Comparison of ENCODE assay signal across 16 cellular contexts in genomic region chr2:19850056-19850455, GRCh38. TPM values are rescaled to one million over a fixed set of nuclear protein-coding genes. Genes with fewer than 3 reads are reported as not detected.
DNase-seq lines count a peak whose midpoint lies in the region; ATAC-seq and TF ChIP-seq lines count a peak whose summit lies in the region.
"Had no signal": no experiment of that assay in that cellular context is flagged by ENCODE, and none has a peak within 500 bp of the region (broad histone marks: within the 10 kb centered on the region; RNA-seq: fewer than 3 reads in every experiment).

No MANE protein-coding gene starts in this region.

- no peaks in the 10 kb centered on the region for H3K36me3 ChIP-seq in CD8-positive, alpha-beta T cell (ENCODE audit: insufficient read depth, low read length)
- no peaks in the 10 kb centered on the region for H3K36me3 ChIP-seq in smooth muscle cell (ENCODE audit: low read depth)
- H3K36me3 ChIP-seq in WERI-Rb-1: no peaks in the 10 kb centered on the region
- H3K36me3 ChIP-seq: BLaER1 treated with 17β-estradiol and CSF1 and Interleukin-3, amounts not matched to agents 10 nM and 100 nM; HAP-1 had no signal

- H3K27me3 Mint-ChIP-seq in type B pancreatic cell: peaks cover 14% of the 10 kb centered on the region
- peaks cover 14% of the 10 kb centered on the region for H3K27me3 Mint-ChIP-seq in CD8-positive, alpha-beta T cell (ENCODE audit: low read depth)
- H3K27me3 Mint-ChIP-seq: CD4-positive, CD25-positive, alpha-beta regulatory T cell had no signal

- no peaks in the 10 kb centered on the region for H4K20me1 ChIP-seq in smooth muscle cell (ENCODE audit: low read depth)
- H4K20me1 ChIP-seq: BLaER1 treated with 17β-estradiol and CSF1 and Interleukin-3, amounts not matched to agents 10 nM and 100 nM had no signal

- H3K4me3 ChIP-seq in CD8-positive, alpha-beta T cell (ENCODE audit: low read depth, low read length): no peak overlapping the region
- H3K4me3 ChIP-seq in smooth muscle cell (no peak overlapping the region), WERI-Rb-1 (ENCODE audit: low read depth, low read length) (no peak overlapping the region)
- H3K4me3 ChIP-seq: BLaER1 treated with 17β-estradiol and CSF1 and Interleukin-3, amounts not matched to agents 10 nM and 100 nM; HAP-1 had no signal

- DNase-seq in cardiac septum (ENCODE audit: low spot score) (peak; percentile 62), Right ventricle myocardium inferior (ENCODE audit: missing footprints) (no peak), left lobe of liver (ENCODE audit: low spot score) (peak; percentile 6), type B pancreatic cell (ENCODE audit: extremely low spot score, unreplicated experiment) (peak; percentile 49), smooth muscle cell (lab: John Stamatoyannopoulos, UW; ENCODE audit: unreplicated experiment) (no peak), WERI-Rb-1 (no peak)
- DNase-seq in activated CD8-positive, alpha-beta memory T cell treated with anti-CD3 and anti-CD28 coated beads, Interleukin-2, amount 50 U/mL, for 48 hours: peak; percentile 29
- DNase-seq in CD8-positive, alpha-beta T cell: no peak
- DNase-seq: ACHN; Calu3; CD4-positive, CD25-positive, alpha-beta regulatory T cell; DMS79; GOT3 had no signal

- H3K27me3 ChIP-seq in CD8-positive, alpha-beta T cell (ENCODE audit: insufficient read depth, low read length): no peaks in the 10 kb centered on the region
- H3K27me3 ChIP-seq in smooth muscle cell (ENCODE audit: low read depth) (peaks cover 3% of the 10 kb centered on the region), WERI-Rb-1 (ENCODE audit: insufficient read depth, low read depth, severe bottlenecking) (peaks cover 97% of the 10 kb centered on the region)
- H3K27me3 ChIP-seq: BLaER1 treated with 17β-estradiol and CSF1 and Interleukin-3, amounts not matched to agents 10 nM and 100 nM had no signal

- CTCF ChIA-PET in CD8-positive, alpha-beta T cell (lab: Charles Lee): no interaction called here

- H3K4me2 ChIP-seq in smooth muscle cell: no peak overlapping the region
- H3K4me2 ChIP-seq: BLaER1 treated with 17β-estradiol and CSF1 and Interleukin-3, amounts not matched to agents 10 nM and 100 nM had no signal

- no peak overlapping the region for H2AFZ ChIP-seq in smooth muscle cell (ENCODE audit: low read depth)

- TF ChIP-seq CTCF in type B pancreatic cell (conservative IDR thresholded peaks at IDR 0.05) (no peak), smooth muscle cell (IDR thresholded peaks at IDR 0.05; ENCODE audit: borderline replicate concordance, insufficient read depth, poor library complexity, severe bottlenecking) (no peak), WERI-Rb-1 (IDR thresholded peaks at IDR 0.05; ENCODE audit: low read depth, low read length) (no peak)
- TF ChIP-seq CTCF in CD8-positive, alpha-beta T cell (IDR thresholded peaks at IDR 0.05): no peak

- no peaks in the 10 kb centered on the region for H3K9me3 Mint-ChIP-seq in type B pancreatic cell
- H3K9me3 Mint-ChIP-seq in CD8-positive, alpha-beta T cell: no peaks in the 10 kb centered on the region

- H3K36me3 Mint-ChIP-seq in type B pancreatic cell: no peaks in the 10 kb centered on the region
- no peaks in the 10 kb centered on the region for H3K36me3 Mint-ChIP-seq in CD8-positive, alpha-beta T cell
- H3K36me3 Mint-ChIP-seq: CD4-positive, CD25-positive, alpha-beta regulatory T cell had no signal

- no peak for ATAC-seq in Right ventricle myocardium inferior
- ATAC-seq in left lobe of liver: no peak
- no peak for ATAC-seq in CD8-positive, alpha-beta T cell
- ATAC-seq: HepG2 had no signal

- H3K27ac ChIP-seq in CD8-positive, alpha-beta T cell (ENCODE audit: low read depth, low read length): no peak overlapping the region
- H3K27ac ChIP-seq in smooth muscle cell (ENCODE audit: low read depth) (no peak overlapping the region), WERI-Rb-1 (no peak overlapping the region)
- H3K27ac ChIP-seq: BLaER1 treated with 17β-estradiol and CSF1 and Interleukin-3, amounts not matched to agents 10 nM and 100 nM had no signal

- no peaks in the 10 kb centered on the region for H3K4me1 ChIP-seq in CD8-positive, alpha-beta T cell (ENCODE audit: insufficient read depth, low read length)
- no peaks in the 10 kb centered on the region for H3K4me1 ChIP-seq in smooth muscle cell (ENCODE audit: low read depth)
- H3K4me1 ChIP-seq: BLaER1 treated with 17β-estradiol and CSF1 and Interleukin-3, amounts not matched to agents 10 nM and 100 nM; HAP-1 had no signal

- no peaks in the 10 kb centered on the region for H3F3A ChIP-seq in smooth muscle cell (ENCODE audit: low read depth)

- peaks cover 2% of the 10 kb centered on the region for H3K4me1 Mint-ChIP-seq in type B pancreatic cell (ENCODE audit: unreplicated experiment)
- H3K4me1 Mint-ChIP-seq in CD8-positive, alpha-beta T cell (ENCODE audit: low read depth): no peaks in the 10 kb centered on the region
- H3K4me1 Mint-ChIP-seq: CD4-positive, CD25-positive, alpha-beta regulatory T cell had no signal

- WGBS in smooth muscle cell (ENCODE audit: low lambda C conversion rate): 88% methylated on average over 8 of the region's 8 CpGs

- no peak overlapping the region for H3K27ac Mint-ChIP-seq in type B pancreatic cell
- H3K27ac Mint-ChIP-seq in CD8-positive, alpha-beta T cell: no peak overlapping the region

- POLR2A ChIA-PET in CD8-positive, alpha-beta T cell (lab: Charles Lee): no interaction called here

- no peaks in the 10 kb centered on the region for H3K79me2 ChIP-seq in smooth muscle cell (ENCODE audit: low read depth)

- no peak overlapping the region for H3K4me3 Mint-ChIP-seq in type B pancreatic cell
- H3K4me3 Mint-ChIP-seq in CD8-positive, alpha-beta T cell: no peak overlapping the region
- H3K4me3 Mint-ChIP-seq: CD4-positive, CD25-positive, alpha-beta regulatory T cell had no signal

- H3K9me3 ChIP-seq in CD8-positive, alpha-beta T cell (ENCODE audit: low read length): no peaks in the 10 kb centered on the region
- H3K9me3 ChIP-seq in smooth muscle cell (replicated peaks; ENCODE audit: low read depth): no peaks in the 10 kb centered on the region
- peaks cover 11% of the 10 kb centered on the region for H3K9me3 ChIP-seq in WERI-Rb-1 (ENCODE audit: severe bottlenecking)
- H3K9me3 ChIP-seq: BLaER1 treated with 17β-estradiol and CSF1 and Interleukin-3, amounts not matched to agents 10 nM and 100 nM; HAP-1 had no signal

- intact Hi-C loops in cardiac septum (cut with DNase I) (no loop called here), Right ventricle myocardium inferior (cut with DNase I) (no loop called here)
- intact Hi-C loops in CD8-positive, alpha-beta T cell (cut with DNase I, micrococcal nuclease): no loop called here

- no peak overlapping the region for H3K9ac ChIP-seq in smooth muscle cell (ENCODE audit: low read depth)
- H3K9ac ChIP-seq: BLaER1 treated with 17β-estradiol and CSF1 and Interleukin-3, amounts not matched to agents 10 nM and 100 nM had no signal

RNA-seq across cellular contexts. Expression of gene TTC32, which starts 51.7 kb away (rescaled TPM):
- total RNA-seq in cardiac septum (7.5 TPM), Right ventricle myocardium inferior (2.7 TPM), left lobe of liver (4.9 TPM), type B pancreatic cell (ENCODE audit: low replicate concordance) (14.0 and 19.0 TPM in 2 replicates), smooth muscle cell (6.2 and 12.5 TPM in 2 replicates)
- total RNA-seq in CD8-positive, alpha-beta T cell: 10 to 100 TPM; 33.7 to 35.8 TPM
- 5.1 and 5.2 TPM in 2 replicates for polyA plus RNA-seq in smooth muscle cell

Comparison
In these comparisons a context has a peak if more than half of its experiments do, and no peak if none do; other contexts are left out.
1. DNase-seq: peak in cardiac septum (single experiment), activated CD8-positive, alpha-beta memory T cell treated with anti-CD3 and anti-CD28 coated beads, Interleukin-2, amount 50 U/mL, for 48 hours (single experiment), left lobe of liver (single experiment) and type B pancreatic cell (single experiment); none in Right ventricle myocardium inferior (single experiment), CD8-positive, alpha-beta T cell (0 of 7), smooth muscle cell (single experiment) and WERI-Rb-1 (single experiment).